12 cellular contexts compared by ENCODE assay signal in the genomic region with DNA sequence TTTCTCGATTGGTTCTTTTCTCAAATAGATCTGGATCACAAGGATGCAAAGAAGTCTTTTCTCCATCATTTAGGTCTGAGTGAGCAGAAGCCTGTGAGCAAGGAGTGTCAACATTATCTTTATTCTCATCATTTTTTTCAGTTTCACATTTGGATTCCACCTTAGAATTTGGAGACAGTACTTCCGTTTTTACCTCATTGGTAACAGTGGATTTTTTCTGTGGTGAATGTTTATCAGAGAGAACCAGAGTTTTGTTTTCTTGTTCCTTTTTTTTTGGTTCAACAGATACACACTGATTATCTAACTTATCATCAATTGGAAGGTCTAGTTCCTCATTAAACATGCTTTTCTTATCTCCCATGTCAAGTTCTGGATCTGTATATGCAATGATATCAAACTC.
DNase-seq lines count a peak whose midpoint lies in the region; ATAC-seq lines count a peak whose summit lies in the region.
"Had no signal": no experiment of that assay in that cellular context is flagged by ENCODE, and none has a peak within 500 bp of the region (broad histone marks: within the 10 kb centered on the region; RNA-seq: fewer than 3 reads in every experiment).

No MANE protein-coding gene starts in this region.

- ATAC-seq in GM21825 (IDR thresholded peaks at IDR 0.05; ENCODE audit: unreplicated experiment) (peak; percentile 74), HG03460 (IDR thresholded peaks at IDR 0.05; ENCODE audit: unreplicated experiment) (peak; percentile 75), HG03095 (IDR thresholded peaks at IDR 0.05; ENCODE audit: unreplicated experiment) (no peak)
- peak; percentile 76 for ATAC-seq in stimulated activated memory B cell treated with anti-CD40 and anti-IgM and Interleukin-4, amounts not matched to agents 10 μg/mL and 1 μg/mL and 100 μg/mL, for 72 hours
- ATAC-seq: A549, sciatic nerve had no signal

- CTCF ChIA-PET in activated naive CD4-positive, alpha-beta T cell treated with anti-CD3 and anti-CD28 coated beads, Interleukin-2, amount 10 ng/mL, durations not matched to agents 7 days and 5 days (lab: Charles Lee), result interaction anchor here (0.5 kb wide), 1 partner anchor 19 kb away, joined by 5 read pairs; no protein-coding TSS in a partner anchor
- CTCF ChIA-PET in activated naive CD4-positive, alpha-beta T cell treated with anti-CD3 and anti-CD28 coated beads for 36 hours (lab: Charles Lee), result no interaction called here

- intact Hi-C loops in activated naive CD4-positive, alpha-beta T cell treated with anti-CD3 and anti-CD28 coated beads for 36 hours (cut with micrococcal nuclease), result no loop called here

- H3K27ac Mint-ChIP-seq in activated naive CD4-positive, alpha-beta T cell treated with anti-CD3 and anti-CD28 coated beads, Interleukin-2, amount 10 ng/mL, durations not matched to agents 7 days and 5 days, result peak overlapping the region; percentile 34
- H3K27ac Mint-ChIP-seq in activated naive CD4-positive, alpha-beta T cell treated with anti-CD3 and anti-CD28 coated beads for 36 hours, result no peak overlapping the region
- peak overlapping the region; percentile 51 for H3K27ac Mint-ChIP-seq in stimulated activated memory B cell treated with anti-CD40 and anti-IgM and Interleukin-4, amounts not matched to agents 10 μg/mL and 1 μg/mL and 100 μg/mL, for 72 hours

- no peaks in the 10 kb centered on the region for H3K27me3 Mint-ChIP-seq in activated naive CD4-positive, alpha-beta T cell treated with anti-CD3 and anti-CD28 coated beads, Interleukin-2, amount 10 ng/mL, durations not matched to agents 7 days and 5 days
- no peaks in the 10 kb centered on the region for H3K27me3 Mint-ChIP-seq in activated naive CD4-positive, alpha-beta T cell treated with anti-CD3 and anti-CD28 coated beads for 36 hours (ENCODE audit: low read depth)
- no peaks in the 10 kb centered on the region for H3K27me3 Mint-ChIP-seq in stimulated activated memory B cell treated with anti-CD40 and anti-IgM and Interleukin-4, amounts not matched to agents 10 μg/mL and 1 μg/mL and 100 μg/mL, for 72 hours

- H3K4me3 Mint-ChIP-seq in activated naive CD4-positive, alpha-beta T cell treated with anti-CD3 and anti-CD28 coated beads, Interleukin-2, amount 10 ng/mL, durations not matched to agents 7 days and 5 days, result no peak overlapping the region
- no peak overlapping the region for H3K4me3 Mint-ChIP-seq in activated naive CD4-positive, alpha-beta T cell treated with anti-CD3 and anti-CD28 coated beads for 36 hours
- no peak overlapping the region for H3K4me3 Mint-ChIP-seq in stimulated activated memory B cell treated with anti-CD40 and anti-IgM and Interleukin-4, amounts not matched to agents 10 μg/mL and 1 μg/mL and 100 μg/mL, for 72 hours

- peaks cover 13% of the 10 kb centered on the region for H3K4me1 Mint-ChIP-seq in activated naive CD4-positive, alpha-beta T cell treated with anti-CD3 and anti-CD28 coated beads, Interleukin-2, amount 10 ng/mL, durations not matched to agents 7 days and 5 days
- H3K4me1 Mint-ChIP-seq in activated naive CD4-positive, alpha-beta T cell treated with anti-CD3 and anti-CD28 coated beads for 36 hours (ENCODE audit: low read depth), result peaks cover 5% of the 10 kb centered on the region
- H3K4me1 Mint-ChIP-seq in stimulated activated memory B cell treated with anti-CD40 and anti-IgM and Interleukin-4, amounts not matched to agents 10 μg/mL and 1 μg/mL and 100 μg/mL, for 72 hours, result peaks cover 24% of the 10 kb centered on the region

- no peak for DNase-seq in activated naive CD4-positive, alpha-beta T cell treated with anti-CD3 and anti-CD28 coated beads, Interleukin-2, amount 10 ng/mL, durations not matched to agents 7 days and 5 days
- no peak for DNase-seq in activated naive CD4-positive, alpha-beta T cell treated with anti-CD3 and anti-CD28 coated beads for 36 hours
- DNase-seq in activated CD8-positive, alpha-beta memory T cell treated with anti-CD3 and anti-CD28 coated beads, Interleukin-2, amount 50 U/mL, for 4 hours, result no peak
- no peak for DNase-seq in DMS53 (lab: John Stamatoyannopoulos, UW)
- DNase-seq: NCI-H1436, upper lobe of left lung had no signal

- H3K36me3 Mint-ChIP-seq in activated naive CD4-positive, alpha-beta T cell treated with anti-CD3 and anti-CD28 coated beads, Interleukin-2, amount 10 ng/mL, durations not matched to agents 7 days and 5 days, result peaks cover 58% of the 10 kb centered on the region
- peaks cover 36% of the 10 kb centered on the region for H3K36me3 Mint-ChIP-seq in activated naive CD4-positive, alpha-beta T cell treated with anti-CD3 and anti-CD28 coated beads for 36 hours (ENCODE audit: low read depth)
- peaks cover 51% of the 10 kb centered on the region for H3K36me3 Mint-ChIP-seq in stimulated activated memory B cell treated with anti-CD40 and anti-IgM and Interleukin-4, amounts not matched to agents 10 μg/mL and 1 μg/mL and 100 μg/mL, for 72 hours

- no peaks in the 10 kb centered on the region for H3K9me3 Mint-ChIP-seq in activated naive CD4-positive, alpha-beta T cell treated with anti-CD3 and anti-CD28 coated beads, Interleukin-2, amount 10 ng/mL, durations not matched to agents 7 days and 5 days
- H3K9me3 Mint-ChIP-seq in activated naive CD4-positive, alpha-beta T cell treated with anti-CD3 and anti-CD28 coated beads for 36 hours, result no peaks in the 10 kb centered on the region
- H3K9me3 Mint-ChIP-seq in stimulated activated memory B cell treated with anti-CD40 and anti-IgM and Interleukin-4, amounts not matched to agents 10 μg/mL and 1 μg/mL and 100 μg/mL, for 72 hours, result no peaks in the 10 kb centered on the region
